8 cellular contexts compared by ENCODE assay signal in genomic region chr7:73725703-73726466, GRCh38. TPM values are rescaled to one million over a fixed set of nuclear protein-coding genes. Genes with fewer than 3 reads are reported as not detected.
DNase-seq lines count a peak whose midpoint lies in the region; ATAC-seq and TF ChIP-seq lines count a peak whose summit lies in the region.

No MANE protein-coding gene starts in this region.

- peaks cover 3% of the 10 kb centered on the region for H3K4me1 Mint-ChIP-seq in T-helper 17 cell
- no peaks in the 10 kb centered on the region for H3K4me1 Mint-ChIP-seq in activated naive CD8-positive, alpha-beta T cell treated with anti-CD3 and anti-CD28 coated beads, Interleukin-2, amount 50 U/mL, for 24 hours

- intact Hi-C loops in heart right ventricle (cut with DNase I): loop anchor here (1.0 to 10.0 kb wide), 4 partner anchors 61 to 119 kb away; partner anchors contain the start of gene VPS37D (in 1 of the 10)

- no peaks in the 10 kb centered on the region for H3K9me3 Mint-ChIP-seq in activated naive CD8-positive, alpha-beta T cell treated with anti-CD3 and anti-CD28 coated beads, Interleukin-2, amount 50 U/mL, for 24 hours

- H3K4me3 ChIP-seq in HFF-Myc (replicated peaks; ENCODE audit: low read depth, low read length): no peak overlapping the region
- H3K4me3 ChIP-seq in heart right ventricle: no peak overlapping the region

- peaks cover 0 to 41% (median 5%) of the 10 kb centered on the region in 7 donors for H3K27me3 ChIP-seq in heart right ventricle

- H3K36me3 ChIP-seq in heart right ventricle: no peaks in the 10 kb centered on the region

- WGBS in heart right ventricle, 2 donors: 6 to 7% methylated on average over 8 of the region's 8 CpGs

- H3K4me1 ChIP-seq in heart right ventricle: peaks cover 0 to 11% (median 0%) of the 10 kb centered on the region in 9 donors

- H3K27ac Mint-ChIP-seq in T-helper 17 cell: no peak overlapping the region
- no peak overlapping the region for H3K27ac Mint-ChIP-seq in activated naive CD8-positive, alpha-beta T cell treated with anti-CD3 and anti-CD28 coated beads, Interleukin-2, amount 50 U/mL, for 24 hours

- H3K27me3 Mint-ChIP-seq in T-helper 17 cell: peaks cover 17% of the 10 kb centered on the region
- H3K27me3 Mint-ChIP-seq in activated naive CD8-positive, alpha-beta T cell treated with anti-CD3 and anti-CD28 coated beads, Interleukin-2, amount 50 U/mL, for 24 hours: peaks cover 16% of the 10 kb centered on the region

- ATAC-seq in T-helper 17 cell (peak; percentile 100), heart right ventricle (peak; percentile 72 to 93 (median 86)), HG03439 (IDR thresholded peaks at IDR 0.05; ENCODE audit: unreplicated experiment) (no peak)
- peak; percentile 98 for ATAC-seq in activated naive CD8-positive, alpha-beta T cell treated with anti-CD3 and anti-CD28 coated beads, Interleukin-2, amount 50 U/mL, for 24 hours

- no peak overlapping the region for H3K27ac ChIP-seq in heart right ventricle

- TF ChIP-seq CTCF in HFF-Myc (IDR thresholded peaks at IDR 0.05; ENCODE audit: low read depth, low read length, missing control alignments): peak; percentile 98
- peak; percentile 92 to 96 (median 93) for TF ChIP-seq CTCF in heart right ventricle (IDR thresholded peaks at IDR 0.05)

- no peak overlapping the region for H3K4me3 Mint-ChIP-seq in T-helper 17 cell
- H3K4me3 Mint-ChIP-seq in activated naive CD8-positive, alpha-beta T cell treated with anti-CD3 and anti-CD28 coated beads, Interleukin-2, amount 50 U/mL, for 24 hours: no peak overlapping the region

- H3K9me3 ChIP-seq in T-helper 17 cell (ENCODE audit: control insufficient read depth, low read length, poor library complexity, severe bottlenecking) (no peaks in the 10 kb centered on the region), heart right ventricle (no peaks in the 10 kb centered on the region)

- DNase-seq in GM03348 (ENCODE audit: low spot score): peak; percentile 89
- DNase-seq in HFF-Myc (ENCODE audit: extremely low read depth, low read depth): peak; percentile 48
- peak; percentile 74 for DNase-seq in NCI-H146 (lab: John Stamatoyannopoulos, UW)
- peak; percentile 79 to 94 (median 82) for DNase-seq in T-helper 17 cell
- peak; percentile 96 for DNase-seq in activated naive CD8-positive, alpha-beta T cell treated with anti-CD3 and anti-CD28 coated beads, Interleukin-2, amount 50 U/mL, for 24 hours
- peak; percentile 83 to 88 for DNase-seq in heart right ventricle
- DNase-seq in retina: peak; percentile 89

- H3K36me3 Mint-ChIP-seq in T-helper 17 cell (ENCODE audit: low read depth): peaks cover 2% of the 10 kb centered on the region
- no peaks in the 10 kb centered on the region for H3K36me3 Mint-ChIP-seq in activated naive CD8-positive, alpha-beta T cell treated with anti-CD3 and anti-CD28 coated beads, Interleukin-2, amount 50 U/mL, for 24 hours (ENCODE audit: low read depth)

RNA-seq across cellular contexts. Expression of gene STX1A, which starts 6.4 kb away (rescaled TPM):
- total RNA-seq in T-helper 17 cell: 10 to 100 TPM; 18.4 to 21.2 TPM
- 1 to 10 TPM in 9 of 10 donors, under 1 TPM in 1; 0.88 to 2.7 (median 1.8) TPM for total RNA-seq in heart right ventricle
- 1 to 10 TPM; 2.5 to 3.4 TPM for polyA plus RNA-seq in heart right ventricle

RNA-seq across cellular contexts. Expression of gene ABHD11, which starts 12.7 kb away (rescaled TPM):
- total RNA-seq in T-helper 17 cell: 10 to 100 TPM; 14.0 to 15.1 TPM
- total RNA-seq in heart right ventricle: 10 to 100 TPM; 20.0 to 36.8 (median 29.6) TPM
- 10 to 100 TPM; 26.8 to 36.6 TPM for polyA plus RNA-seq in heart right ventricle

RNA-seq across cellular contexts. Expression of gene BUD23, which starts 42.5 kb away (rescaled TPM):
- 10 to 100 TPM; 96.0 to 98.0 TPM for total RNA-seq in T-helper 17 cell
- total RNA-seq in heart right ventricle: 10 to 100 TPM; 63.4 to 89.9 (median 66.8) TPM
- polyA plus RNA-seq in heart right ventricle: 100 to 1,000 TPM; 123 to 134 TPM

RNA-seq across cellular contexts. Expression of gene DNAJC30, which starts 42.6 kb away (rescaled TPM):
- total RNA-seq in T-helper 17 cell: 10 to 100 TPM; 10.6 to 11.5 TPM
- 10 to 100 TPM; 12.1 to 20.8 (median 15.8) TPM for total RNA-seq in heart right ventricle
- 1 to 10 TPM; 9.1 TPM for polyA plus RNA-seq in heart right ventricle

RNA-seq across cellular contexts. Expression of gene CLDN3, which starts 44.2 kb away (rescaled TPM):
- not detected for total RNA-seq in T-helper 17 cell
- not detected for total RNA-seq in heart right ventricle
- polyA plus RNA-seq in heart right ventricle: not detected

Comparison
In these comparisons a context has a peak if more than half of its experiments do, and no peak if none do; other contexts are left out.
1. RNA of gene STX1A, which starts 6.4 kb away (total RNA-seq): 18.4 to 21.2 TPM in T-helper 17 cell; 0.88 to 2.7 TPM in heart right ventricle; every median in the first group is over 4 times any median in the second.
2. Peak in every context shown above with its lines, with median percentiles within 50 percentile points of each other: DNase-seq.